8 cellular contexts compared by ENCODE assay signal in genomic region chr19:35959040-35959967, GRCh38. TPM values are rescaled to one million over a fixed set of nuclear protein-coding genes. Genes with fewer than 3 reads are reported as not detected.
DNase-seq lines count a peak whose midpoint lies in the region; ATAC-seq and TF ChIP-seq lines count a peak whose summit lies in the region.

No MANE protein-coding gene starts in this region.

- H3K4me3 Mint-ChIP-seq in activated naive CD8-positive, alpha-beta T cell treated with anti-CD3 and anti-CD28 coated beads for 36 hours = peak overlapping the region; percentile 45
- H3K4me3 Mint-ChIP-seq in mesothelial cell of epicardium = no peak overlapping the region

- H3K27me3 Mint-ChIP-seq in activated naive CD8-positive, alpha-beta T cell treated with anti-CD3 and anti-CD28 coated beads for 36 hours = peaks cover 9% of the 10 kb centered on the region
- H3K27me3 Mint-ChIP-seq in mesothelial cell of epicardium (ENCODE audit: low read depth) = peaks cover 69% of the 10 kb centered on the region

- H3K4me1 Mint-ChIP-seq in activated naive CD8-positive, alpha-beta T cell treated with anti-CD3 and anti-CD28 coated beads for 36 hours = peaks cover 9% of the 10 kb centered on the region
- no peaks in the 10 kb centered on the region for H3K4me1 Mint-ChIP-seq in mesothelial cell of epicardium

- no peak for TF ChIP-seq CTCF in mesothelial cell of epicardium (IDR thresholded peaks at IDR 0.05; ENCODE audit: unreplicated experiment)

- peak; percentile 76 for DNase-seq in D341Med (ENCODE audit: low spot score)
- DNase-seq in T follicular helper cell (ENCODE audit: low read depth) = peak; percentile 76
- peak; percentile 77 for DNase-seq in activated naive CD8-positive, alpha-beta T cell treated with anti-CD3 and anti-CD28 coated beads for 36 hours
- peak; percentile 29 for DNase-seq in left kidney (ENCODE audit: low read depth, low spot score)
- peak; percentile 85 for DNase-seq in stimulated activated CD8-positive, alpha-beta memory T cell treated with anti-CD3 and anti-CD28 coated beads, Interleukin-12 subunit alpha, Interleukin-12 subunit beta, amount 100 ng/mL, for 4 hours (ENCODE audit: low read depth)
- DNase-seq in mesothelial cell of epicardium (ENCODE audit: low spot score in 2 of 2, unreplicated experiment in 2 of 2) = no peak

- H3K9me3 Mint-ChIP-seq in activated naive CD8-positive, alpha-beta T cell treated with anti-CD3 and anti-CD28 coated beads for 36 hours = peaks cover 3% of the 10 kb centered on the region
- H3K9me3 Mint-ChIP-seq in mesothelial cell of epicardium = peaks cover 5% of the 10 kb centered on the region

- no peak for ATAC-seq in GM21619 (IDR thresholded peaks at IDR 0.05; ENCODE audit: unreplicated experiment)
- no peak for ATAC-seq in HG03521 (IDR thresholded peaks at IDR 0.05; ENCODE audit: unreplicated experiment)

- no peaks in the 10 kb centered on the region for H3K36me3 Mint-ChIP-seq in activated naive CD8-positive, alpha-beta T cell treated with anti-CD3 and anti-CD28 coated beads for 36 hours
- H3K36me3 Mint-ChIP-seq in mesothelial cell of epicardium = no peaks in the 10 kb centered on the region

- H3K27ac Mint-ChIP-seq in activated naive CD8-positive, alpha-beta T cell treated with anti-CD3 and anti-CD28 coated beads for 36 hours = no peak overlapping the region
- H3K27ac Mint-ChIP-seq in mesothelial cell of epicardium = no peak overlapping the region

RNA-seq across cellular contexts. Expression of gene LRFN3, which starts 23.1 kb away (rescaled TPM):
- total RNA-seq in activated naive CD8-positive, alpha-beta T cell treated with anti-CD3 and anti-CD28 coated beads for 36 hours = 1 to 10 TPM; 5.8 to 7.1 TPM
- 25.7 to 28.5 TPM (median 27.5 TPM) in 3 replicates for total RNA-seq in mesothelial cell of epicardium

RNA-seq across cellular contexts. Expression of gene SDHAF1, which starts 35.7 kb away (rescaled TPM):
- 10 to 100 TPM; 22.6 to 23.1 TPM for total RNA-seq in activated naive CD8-positive, alpha-beta T cell treated with anti-CD3 and anti-CD28 coated beads for 36 hours
- 10.6 to 12.4 TPM (median 12.0 TPM) in 3 replicates for total RNA-seq in mesothelial cell of epicardium

RNA-seq across cellular contexts. Expression of gene SYNE4, which starts 49.3 kb away (rescaled TPM):
- 1 to 10 TPM in 1 of 2 experiments, under 1 TPM in 1; 0.99 to 1.8 TPM for total RNA-seq in activated naive CD8-positive, alpha-beta T cell treated with anti-CD3 and anti-CD28 coated beads for 36 hours
- 16.8 to 17.0 TPM (median 17.0 TPM) in 3 replicates for total RNA-seq in mesothelial cell of epicardium

RNA-seq across cellular contexts. Expression of gene TYROBP, which starts 51.2 kb away (rescaled TPM):
- total RNA-seq in activated naive CD8-positive, alpha-beta T cell treated with anti-CD3 and anti-CD28 coated beads for 36 hours = not detected
- total RNA-seq in mesothelial cell of epicardium = not detected in 3 replicates

RNA-seq across cellular contexts. Expression of gene ALKBH6, which starts 54.7 kb away (rescaled TPM):
- total RNA-seq in activated naive CD8-positive, alpha-beta T cell treated with anti-CD3 and anti-CD28 coated beads for 36 hours = 10 to 100 TPM; 35.0 to 35.5 TPM
- total RNA-seq in mesothelial cell of epicardium = 26.3 to 28.9 TPM (median 28.7 TPM) in 3 replicates

Comparison
In these comparisons a context has a peak if more than half of its experiments do, and no peak if none do; other contexts are left out.
1. DNase-seq: peak in D341Med (single experiment), T follicular helper cell (single experiment), activated naive CD8-positive, alpha-beta T cell treated with anti-CD3 and anti-CD28 coated beads for 36 hours (single experiment), left kidney (single experiment) and stimulated activated CD8-positive, alpha-beta memory T cell treated with anti-CD3 and anti-CD28 coated beads, Interleukin-12 subunit alpha, Interleukin-12 subunit beta, amount 100 ng/mL, for 4 hours (single experiment); none in mesothelial cell of epicardium (0 of 2).